In genomic region chr10:43221419-43222293, GRCh38 we compare ENCODE assay signal across 10 cellular contexts. TPM values are rescaled to one million over a fixed set of nuclear protein-coding genes. Genes with fewer than 3 reads are reported as not detected.
DNase-seq lines count a peak whose midpoint lies in the region; ATAC-seq and TF ChIP-seq lines count a peak whose summit lies in the region.
"Had no signal": no experiment of that assay in that cellular context is flagged by ENCODE, and none has a peak within 500 bp of the region (broad histone marks: within the 10 kb centered on the region; RNA-seq: fewer than 3 reads in every experiment).

No MANE protein-coding gene starts in this region.

- no peaks in the 10 kb centered on the region for H3K4me1 ChIP-seq in GM23338 (ENCODE audit: insufficient read depth)
- H3K4me1 ChIP-seq: upper lobe of left lung had no signal

- H3K4me1 Mint-ChIP-seq in GM23338: peaks cover 10% of the 10 kb centered on the region
- H3K4me1 Mint-ChIP-seq in activated CD8-positive, alpha-beta memory T cell treated with anti-CD3 and anti-CD28 coated beads, Interleukin-2, amount 10 ng/mL, durations not matched to agents 7 days and 5 days: peaks cover 22% of the 10 kb centered on the region

- CTCF ChIA-PET in activated CD8-positive, alpha-beta memory T cell treated with anti-CD3 and anti-CD28 coated beads, Interleukin-2, amount 10 ng/mL, durations not matched to agents 7 days and 5 days (lab: Charles Lee): interaction anchor here (0.6 to 16.8 kb wide), 8 partner anchors 8 to 127 kb away, joined by 3 to 176 read pairs (median 4); no protein-coding TSS in a partner anchor

- no peak overlapping the region for H3K4me3 Mint-ChIP-seq in GM23338
- no peak overlapping the region for H3K4me3 Mint-ChIP-seq in activated CD8-positive, alpha-beta memory T cell treated with anti-CD3 and anti-CD28 coated beads, Interleukin-2, amount 10 ng/mL, durations not matched to agents 7 days and 5 days

- H3K4me2 ChIP-seq in GM23338: no peak overlapping the region

- H3K36me3 ChIP-seq in GM23338 (ENCODE audit: insufficient read depth): no peaks in the 10 kb centered on the region
- H3K36me3 ChIP-seq: upper lobe of left lung had no signal

- ATAC-seq in GM23338: peak; percentile 94
- ATAC-seq in activated CD8-positive, alpha-beta memory T cell treated with anti-CD3 and anti-CD28 coated beads, Interleukin-2, amount 10 ng/mL, durations not matched to agents 7 days and 5 days: peak; percentile 37
- no peak for ATAC-seq in GM21367 (IDR thresholded peaks at IDR 0.05; ENCODE audit: unreplicated experiment)

- H3K27ac Mint-ChIP-seq in GM23338: peak overlapping the region; percentile 66
- no peak overlapping the region for H3K27ac Mint-ChIP-seq in activated CD8-positive, alpha-beta memory T cell treated with anti-CD3 and anti-CD28 coated beads, Interleukin-2, amount 10 ng/mL, durations not matched to agents 7 days and 5 days

- no peak overlapping the region for H3K27ac ChIP-seq in GM23338 (ENCODE audit: low read depth)
- H3K27ac ChIP-seq: upper lobe of left lung had no signal

- no peaks in the 10 kb centered on the region for H3K79me2 ChIP-seq in GM23338 (replicated peaks; ENCODE audit: insufficient read depth)

- no peaks in the 10 kb centered on the region for H3K27me3 ChIP-seq in GM23338 (ENCODE audit: insufficient read depth)
- H3K27me3 ChIP-seq: upper lobe of left lung had no signal

- no peaks in the 10 kb centered on the region for H3K9me3 Mint-ChIP-seq in GM23338
- H3K9me3 Mint-ChIP-seq in activated CD8-positive, alpha-beta memory T cell treated with anti-CD3 and anti-CD28 coated beads, Interleukin-2, amount 10 ng/mL, durations not matched to agents 7 days and 5 days (ENCODE audit: low read depth): no peaks in the 10 kb centered on the region

- DNase-seq in ACHN (peak; percentile 17), GM23338 (ENCODE audit: low spot score) (peak; percentile 79), islet precursor cell (peak; percentile 82), NCI-H2227 (lab: John Stamatoyannopoulos, UW; ENCODE audit: unreplicated experiment) (no peak), NCI-H2107 (lab: John Stamatoyannopoulos, UW) (no peak), NCI-H1417 (lab: John Stamatoyannopoulos, UW) (no peak)
- DNase-seq in activated CD8-positive, alpha-beta memory T cell treated with anti-CD3 and anti-CD28 coated beads, Interleukin-2, amount 10 ng/mL, durations not matched to agents 7 days and 5 days: peak; percentile 46
- DNase-seq: DND-41 had no signal

- no peaks in the 10 kb centered on the region for H3K9me2 ChIP-seq in GM23338 (ENCODE audit: insufficient read depth)

- peaks cover 8% of the 10 kb centered on the region for H3K27me3 Mint-ChIP-seq in GM23338 (ENCODE audit: insufficient read depth, low read depth, poor library complexity)
- H3K27me3 Mint-ChIP-seq in activated CD8-positive, alpha-beta memory T cell treated with anti-CD3 and anti-CD28 coated beads, Interleukin-2, amount 10 ng/mL, durations not matched to agents 7 days and 5 days: peaks cover 9% of the 10 kb centered on the region

- H3F3A ChIP-seq in GM23338 (replicated peaks; ENCODE audit: low read depth): no peaks in the 10 kb centered on the region

- no peaks in the 10 kb centered on the region; the same call in 2 of the 3 replicates for H3K36me3 Mint-ChIP-seq in GM23338 (ENCODE audit: low read depth)
- H3K36me3 Mint-ChIP-seq in activated CD8-positive, alpha-beta memory T cell treated with anti-CD3 and anti-CD28 coated beads, Interleukin-2, amount 10 ng/mL, durations not matched to agents 7 days and 5 days: peaks cover 1% of the 10 kb centered on the region

- no peak overlapping the region for H3K4me3 ChIP-seq in GM23338
- H3K4me3 ChIP-seq: upper lobe of left lung had no signal

- H4K20me1 ChIP-seq in GM23338 (replicated peaks; ENCODE audit: insufficient read depth): no peaks in the 10 kb centered on the region; the same call in 1 of the 2 replicates

- in situ Hi-C loops in ACHN (cut with HindIII; ENCODE audit: low pct_ligation_motif_present, low pct_unique_long_range_greater_than_20kb, low sequenced_read_pairs): no loop called here

- TF ChIP-seq CTCF in GM23338 (conservative IDR thresholded peaks at IDR 0.05; ENCODE audit: low read depth in 2 of 2): peak; percentile 50 to 77

- H2AFZ ChIP-seq in GM23338: peak overlapping the region; percentile 59; the same call in 1 of the 2 replicates

TF ChIP-seq in GM23338, 12 proteins besides CTCF, POLR2A, EP300 and RAD21:
- TF ChIP-seq EZH2phosphoT487 (IDR thresholded peaks at IDR 0.05; ENCODE audit: unreplicated experiment) (no peak), ETS1 (IDR thresholded peaks at IDR 0.05) (no peak)

RNA-seq across cellular contexts. Expression of gene RASGEF1A, which starts 45.2 kb away (rescaled TPM):
- total RNA-seq in GM23338 (2014; rRNA removed; shearing (Covaris generic)): 34.6 and 37.8 TPM in 2 replicates
- polyA plus RNA-seq in GM23338 (2016; fragmentation: Nextera tagmentation; extraction: Ambion mirVana): 8.0 and 8.1 TPM in 2 replicates
- total RNA-seq in activated CD8-positive, alpha-beta memory T cell treated with anti-CD3 and anti-CD28 coated beads, Interleukin-2, amount 10 ng/mL, durations not matched to agents 7 days and 5 days: 1 to 10 TPM; 3.2 to 4.2 TPM

Comparison
In these comparisons a context has a peak if more than half of its experiments do, and no peak if none do; other contexts are left out.
1. DNase-seq: peak in ACHN (single experiment), GM23338 (single experiment), activated CD8-positive, alpha-beta memory T cell treated with anti-CD3 and anti-CD28 coated beads, Interleukin-2, amount 10 ng/mL, durations not matched to agents 7 days and 5 days (single experiment) and islet precursor cell (single experiment); none in NCI-H2227 (single experiment), NCI-H2107 (single experiment) and NCI-H1417 (0 of 3).